In the genomic region with DNA sequence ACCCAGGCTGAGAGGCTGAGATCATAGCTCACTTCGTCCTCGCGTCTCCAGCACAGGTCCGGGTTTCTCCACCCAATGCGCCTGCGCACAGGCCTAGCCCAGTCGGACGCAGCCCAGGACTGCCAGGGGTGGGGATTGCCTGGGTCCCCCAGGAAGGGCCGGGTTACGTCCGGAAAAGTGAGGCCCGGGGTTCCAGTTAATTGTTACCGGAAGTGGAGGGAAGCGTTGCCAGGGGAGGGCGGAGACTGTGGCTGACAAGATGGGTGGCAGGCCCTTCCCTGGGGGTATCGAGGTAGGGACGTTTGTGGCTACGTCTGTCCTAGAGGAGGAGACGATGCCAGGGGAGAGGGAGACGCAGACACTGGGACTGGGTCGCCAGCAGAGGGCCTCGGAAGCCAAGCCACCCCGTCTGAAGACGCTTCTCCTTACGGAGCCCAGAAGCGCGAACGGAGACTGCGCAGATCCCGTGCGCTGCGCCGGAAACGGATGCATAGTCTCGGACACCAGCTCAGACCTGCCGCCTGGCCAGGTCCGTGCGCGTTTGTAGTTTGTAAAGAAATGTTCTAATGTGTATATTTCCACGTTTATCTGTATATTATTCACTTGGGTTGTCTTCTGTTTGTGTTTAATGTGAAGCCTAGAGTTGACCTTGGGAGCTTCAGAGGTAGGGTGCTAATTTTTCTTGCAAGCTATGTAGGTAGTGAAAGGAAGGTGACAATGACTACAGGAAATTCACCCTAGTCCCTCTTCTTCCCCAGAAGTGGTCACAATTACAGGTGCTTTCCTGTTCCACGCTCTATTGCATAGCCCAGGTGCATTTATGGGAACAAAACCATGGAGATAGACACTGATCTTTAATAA, we compare ENCODE assay signal across 8 cellular contexts. TPM values are rescaled to one million over a fixed set of nuclear protein-coding genes. Genes with fewer than 3 reads are reported as not detected.
A peak's percentile ranks its signal among the peaks of the same experiment; 100 is the strongest.
DNase-seq lines count a peak whose midpoint lies in the region; ATAC-seq and TF ChIP-seq lines count a peak whose summit lies in the region.

No MANE protein-coding gene starts in this region.

- no peaks in the 10 kb centered on the region for H3K27me3 ChIP-seq in foreskin keratinocyte
- H3K27me3 ChIP-seq in neuron (ENCODE audit: insufficient read depth, low read length): no peaks in the 10 kb centered on the region

- peaks cover 38% of the 10 kb centered on the region for H3K36me3 ChIP-seq in neuron (ENCODE audit: insufficient read depth, low read length)

- H3K9me3 ChIP-seq in neuron (ENCODE audit: low read length): no peaks in the 10 kb centered on the region

- no peak overlapping the region for H2AFZ ChIP-seq in neuron (ENCODE audit: low read depth, low read length)

- DNase-seq in EL: peak; percentile 94
- peak; percentile 67 for DNase-seq in GOT3 (lab: John Stamatoyannopoulos, UW)
- DNase-seq in LNCaP clone FGC (ENCODE audit: low read depth): peak; percentile 77
- DNase-seq in SHP77 (lab: John Stamatoyannopoulos, UW): peak; percentile 90 to 92
- peak; percentile 72 for DNase-seq in activated gamma-delta T cell (lab: John Stamatoyannopoulos, UW)
- DNase-seq in foreskin keratinocyte: peak; percentile 77 to 92
- peak; percentile 79 for DNase-seq in stromal cell of bone marrow (ENCODE audit: low read depth)

- H3K4me1 ChIP-seq in foreskin keratinocyte (peaks cover 5% of the 10 kb centered on the region), neuron (ENCODE audit: insufficient read depth, low read length) (peaks cover 10% of the 10 kb centered on the region)

- TF ChIP-seq CTCF in LNCaP clone FGC (IDR thresholded peaks at IDR 0.05; ENCODE audit: control insufficient read depth, extremely low read depth, insufficient read depth) (peak; percentile 60), foreskin keratinocyte (conservative IDR thresholded peaks at IDR 0.05) (peak; percentile 83)

- peak; percentile 87 for ATAC-seq in foreskin keratinocyte

- H3K27ac ChIP-seq in foreskin keratinocyte: peak overlapping the region; percentile 34

- peak overlapping the region; percentile 57 for H3K4me3 ChIP-seq in LNCaP clone FGC (ENCODE audit: low read depth, low read length)
- peak overlapping the region; percentile 54 for H3K4me3 ChIP-seq in neuron (ENCODE audit: low read length)

RNA-seq across cellular contexts. Expression of a gene that starts 7.3 kb away (rescaled TPM):
- total RNA-seq in foreskin keratinocyte: 31.4 and 32.8 TPM in 2 replicates
- 23.8 TPM in 2 replicates for polyA plus RNA-seq in foreskin keratinocyte

RNA-seq across cellular contexts. Expression of a gene that starts 7.6 kb away (rescaled TPM):
- total RNA-seq in foreskin keratinocyte: 30.8 and 32.4 TPM in 2 replicates
- polyA plus RNA-seq in foreskin keratinocyte: 32.6 and 33.7 TPM in 2 replicates

RNA-seq across cellular contexts. Expression of a gene that starts 32.4 kb away (rescaled TPM):
- total RNA-seq in foreskin keratinocyte: not detected in 2 replicates
- not detected in 2 replicates for polyA plus RNA-seq in foreskin keratinocyte

Comparison
In these comparisons a context has a peak if more than half of its experiments do, and no peak if none do; other contexts are left out.
1. Peak in every context shown above with its lines: DNase-seq, ATAC-seq, H3K4me3 ChIP-seq and H3K27ac ChIP-seq.